Comparison of ENCODE assay signal across 30 cellular contexts in genomic region chr4:145912391-145912790, GRCh38.
"Had no signal": no experiment of that assay in that cellular context is flagged by ENCODE, and none has a peak within 500 bp of the region (broad histone marks: within the 10 kb centered on the region; RNA-seq: fewer than 3 reads in every experiment).

No MANE protein-coding gene starts in this region.

- H3K4me1 ChIP-seq: lower lobe of right lung, right lobe of liver had no signal

- ATAC-seq: esophagus mucosa; heart left ventricle; left lobe of liver; lower lobe of right lung; stimulated activated memory B cell treated with anti-CD40 and anti-IgM and Interleukin-4, amounts not matched to agents 10 μg/mL and 1 μg/mL and 100 μg/mL, for 72 hours; stimulated activated naive CD8-positive, alpha-beta T cell treated with anti-CD3 and anti-CD28 coated beads, Interleukin-15, amount 100 ng/mL, for 72 hours; upper lobe of right lung had no signal

- H3K27ac Mint-ChIP-seq: activated naive CD8-positive, alpha-beta T cell treated with anti-CD3 and anti-CD28 coated beads for 36 hours; endodermal cell; naive B cell; nephron progenitor cell; stimulated activated memory B cell treated with anti-CD40 and anti-IgM and Interleukin-4, amounts not matched to agents 10 μg/mL and 1 μg/mL and 100 μg/mL, for 72 hours; stimulated activated naive CD8-positive, alpha-beta T cell treated with anti-CD3 and anti-CD28 coated beads, Interleukin-15, amount 100 ng/mL, for 72 hours; T-helper 2 cell treated with Interferon-gamma antibody and Interleukin-4, amounts not matched to agents 5 μg/mL and 100 μg/mL, for 36 hours had no signal

- FAIRE-seq: astrocyte had no signal

- H3K27me3 Mint-ChIP-seq: activated naive CD8-positive, alpha-beta T cell treated with anti-CD3 and anti-CD28 coated beads for 36 hours; naive B cell; stimulated activated memory B cell treated with anti-CD40 and anti-IgM and Interleukin-4, amounts not matched to agents 10 μg/mL and 1 μg/mL and 100 μg/mL, for 72 hours; stimulated activated naive CD8-positive, alpha-beta T cell treated with anti-CD3 and anti-CD28 coated beads, Interleukin-15, amount 100 ng/mL, for 72 hours had no signal

- H3K9me3 Mint-ChIP-seq: activated naive CD8-positive, alpha-beta T cell treated with anti-CD3 and anti-CD28 coated beads for 36 hours; endodermal cell; naive B cell; stimulated activated memory B cell treated with anti-CD40 and anti-IgM and Interleukin-4, amounts not matched to agents 10 μg/mL and 1 μg/mL and 100 μg/mL, for 72 hours had no signal

- H3K9me3 ChIP-seq: heart left ventricle, lower lobe of right lung, neutrophil, right lobe of liver, tibial artery, upper lobe of right lung had no signal

- DNase-seq: activated CD4-positive, alpha-beta T cell treated with anti-CD3 and anti-CD28 coated beads for 48 hours; activated CD4-positive, alpha-beta T cell treated with anti-CD3 and anti-CD28 coated beads, Interleukin-2, amount 50 U/mL, for 48 hours; activated CD8-positive, alpha-beta memory T cell treated with anti-CD3 and anti-CD28 coated beads for 24 hours; activated effector memory CD4-positive, alpha-beta T cell treated with Interleukin-2 at 50 U/mL for 16 hours; activated naive CD4-positive, alpha-beta T cell treated with Interleukin-2 at 50 U/mL for 16 hours; activated naive CD8-positive, alpha-beta T cell treated with anti-CD3 and anti-CD28 coated beads for 36 hours; amniotic stem cell; brain microvascular endothelial cell; caudate nucleus; endodermal cell; heart left ventricle; kidney glomerular epithelial cell; lower lobe of right lung; naive B cell; nephron progenitor cell; right lobe of liver; stimulated activated CD4-positive, alpha-beta T cell treated with anti-CD3 and anti-CD28 coated beads, Interleukin-4, amount 100 ng/mL, for 4 hours; stimulated activated CD8-positive, alpha-beta memory T cell treated with anti-CD3 and anti-CD28 coated beads, Interleukin-4, amount 100 ng/mL, for 48 hours; stimulated activated naive CD8-positive, alpha-beta T cell treated with anti-CD3 and anti-CD28 coated beads, Interleukin-15, amount 100 ng/mL, for 72 hours; substantia nigra; T-helper 1 cell; tibial artery; upper lobe of right lung had no signal

- H3K27me3 ChIP-seq: brain microvascular endothelial cell, heart left ventricle, neutrophil, right lobe of liver, tibial artery, upper lobe of right lung had no signal

- H3K36me3 ChIP-seq: brain microvascular endothelial cell, heart left ventricle, lower lobe of right lung, neutrophil, right lobe of liver, tibial artery, upper lobe of right lung had no signal

- H3K4me3 ChIP-seq: heart left ventricle, lower lobe of right lung, right lobe of liver, skin epidermis, tibial artery, upper lobe of right lung had no signal

- H3K4me3 Mint-ChIP-seq: activated naive CD8-positive, alpha-beta T cell treated with anti-CD3 and anti-CD28 coated beads for 36 hours; endodermal cell; naive B cell; nephron progenitor cell; stimulated activated memory B cell treated with anti-CD40 and anti-IgM and Interleukin-4, amounts not matched to agents 10 μg/mL and 1 μg/mL and 100 μg/mL, for 72 hours; stimulated activated naive CD8-positive, alpha-beta T cell treated with anti-CD3 and anti-CD28 coated beads, Interleukin-15, amount 100 ng/mL, for 72 hours; T-helper 2 cell treated with Interferon-gamma antibody and Interleukin-4, amounts not matched to agents 5 μg/mL and 100 μg/mL, for 36 hours had no signal

- H3K27ac ChIP-seq: brain microvascular endothelial cell, heart left ventricle, lower lobe of right lung, neutrophil, right lobe of liver, tibial artery, upper lobe of right lung had no signal
